In the genomic region with DNA sequence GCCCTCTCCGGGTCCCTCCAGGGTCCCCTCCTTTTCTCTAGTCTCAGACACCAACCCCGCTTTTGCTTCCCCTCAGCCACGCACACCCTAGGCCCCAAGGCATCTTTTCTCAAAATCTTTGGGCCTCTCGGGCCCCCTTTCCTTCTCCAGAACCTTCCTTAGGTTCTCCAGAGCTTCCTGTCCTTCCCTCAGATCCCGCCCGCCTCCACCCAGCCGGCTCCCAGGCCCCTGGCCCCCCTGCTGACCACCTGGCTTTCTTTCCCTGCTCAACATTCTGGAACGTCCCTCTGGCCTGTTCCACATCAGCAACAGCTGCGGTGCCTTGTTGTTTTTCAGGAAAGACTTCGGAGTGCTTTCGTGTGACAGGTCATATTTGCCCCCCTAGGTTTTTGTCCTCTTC, we compare ENCODE assay signal across 2 cellular contexts.
TF ChIP-seq lines count a peak whose summit lies in the region.

No MANE protein-coding gene starts in this region.

TF ChIP-seq in GM12878, 131 proteins besides CTCF, POLR2A, EP300 and RAD21:
- TF ChIP-seq HDGF (IDR thresholded peaks at IDR 0.05): 0 out of 2 replicates have a peak, but pooled peaks have one; percentile 12
- TF ChIP-seq EED (IDR thresholded peaks at IDR 0.05; ENCODE audit: low read depth): 0 out of 2 replicates have a peak, but pooled peaks have one; percentile 9
- no peak for TF ChIP-seq TAF1 (IDR thresholded peaks at IDR 0.05; ENCODE audit: borderline replicate concordance, low read depth, low read length)

TF ChIP-seq in HepG2, 621 proteins besides CTCF, POLR2A, EP300 and RAD21:
- no peak for TF ChIP-seq NFE2L2 (IDR thresholded peaks at IDR 0.05; ENCODE audit: low read length)
- TF ChIP-seq, protein P1, sequence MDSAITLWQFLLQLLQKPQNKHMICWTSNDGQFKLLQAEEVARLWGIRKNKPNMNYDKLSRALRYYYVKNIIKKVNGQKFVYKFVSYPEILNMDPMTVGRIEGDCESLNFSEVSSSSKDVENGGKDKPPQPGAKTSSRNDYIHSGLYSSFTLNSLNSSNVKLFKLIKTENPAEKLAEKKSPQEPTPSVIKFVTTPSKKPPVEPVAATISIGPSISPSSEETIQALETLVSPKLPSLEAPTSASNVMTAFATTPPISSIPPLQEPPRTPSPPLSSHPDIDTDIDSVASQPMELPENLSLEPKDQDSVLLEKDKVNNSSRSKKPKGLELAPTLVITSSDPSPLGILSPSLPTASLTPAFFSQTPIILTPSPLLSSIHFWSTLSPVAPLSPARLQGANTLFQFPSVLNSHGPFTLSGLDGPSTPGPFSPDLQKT (CRISPR knock-in tag; IDR thresholded peaks at IDR 0.05; ENCODE audit: borderline replicate concordance): no peak
- no peak for TF ChIP-seq CREM (IDR thresholded peaks at IDR 0.05)
- TF ChIP-seq CREM (CRISPR knock-in tag; IDR thresholded peaks at IDR 0.05): no peak
- no peak for TF ChIP-seq ZNF124 (CRISPR knock-in tag; IDR thresholded peaks at IDR 0.05)
- TF ChIP-seq ZNF460 (CRISPR knock-in tag; IDR thresholded peaks at IDR 0.05; ENCODE audit: borderline replicate concordance): no peak
- no peak for TF ChIP-seq ZSCAN12 (CRISPR knock-in tag; IDR thresholded peaks at IDR 0.05)
- no peak for TF ChIP-seq MBNL3 (CRISPR knock-in tag; conservative IDR thresholded peaks at IDR 0.05)
- TF ChIP-seq FOXP1 (IDR thresholded peaks at IDR 0.05): no peak
- no peak for TF ChIP-seq FOXP1 (CRISPR knock-in tag; IDR thresholded peaks at IDR 0.05)
- TF ChIP-seq RORA (CRISPR knock-in tag; IDR thresholded peaks at IDR 0.05): no peak
- TF ChIP-seq ZNF597 (CRISPR knock-in tag; IDR thresholded peaks at IDR 0.05): no peak
- TF ChIP-seq CREB3 (CRISPR knock-in tag; IDR thresholded peaks at IDR 0.05): no peak
- TF ChIP-seq HNRNPLL (IDR thresholded peaks at IDR 0.05; ENCODE audit: low read depth, low read length, poor library complexity, severe bottlenecking): no peak
